22 cellular contexts compared by ENCODE assay signal in genomic region chr2:160339726-160340125, GRCh38.
"Had no signal": no experiment of that assay in that cellular context is flagged by ENCODE, and none has a peak within 500 bp of the region (broad histone marks: within the 10 kb centered on the region; RNA-seq: fewer than 3 reads in every experiment).

No MANE protein-coding gene starts in this region.

- H3K27ac ChIP-seq: colonic mucosa, tibial artery had no signal

- H3K9me3 Mint-ChIP-seq: activated B cell treated with CpG ODN at 0.5 μM for 24 hours; activated CD4-positive, alpha-beta memory T cell treated with anti-CD3 and anti-CD28 coated beads for 36 hours; activated naive CD4-positive, alpha-beta T cell treated with anti-CD3 and anti-CD28 coated beads, Interleukin-2, amount 50 U/mL, for 24 hours; endodermal cell; memory B cell; neural crest cell; stimulated activated naive CD8-positive, alpha-beta T cell treated with anti-CD3 and anti-CD28 coated beads, Interleukin-15, Interleukin-2, amounts not matched to agents 100 ng/mL and 50 ng/mL, for 24 hours had no signal

- H3K4me3 Mint-ChIP-seq: activated B cell treated with CpG ODN at 0.5 μM for 24 hours; activated CD4-positive, alpha-beta memory T cell treated with anti-CD3 and anti-CD28 coated beads for 36 hours; activated CD8-positive, alpha-beta memory T cell treated with anti-CD3 and anti-CD28 coated beads, Interleukin-2, amount 10 ng/mL, durations not matched to agents 7 days and 5 days; activated naive CD4-positive, alpha-beta T cell treated with anti-CD3 and anti-CD28 coated beads, Interleukin-2, amount 50 U/mL, for 24 hours; endodermal cell; memory B cell; neural crest cell; stimulated activated naive CD8-positive, alpha-beta T cell treated with anti-CD3 and anti-CD28 coated beads, Interleukin-15, Interleukin-2, amounts not matched to agents 100 ng/mL and 50 ng/mL, for 24 hours had no signal

- H3K27ac Mint-ChIP-seq: activated B cell treated with CpG ODN at 0.5 μM for 24 hours; activated CD4-positive, alpha-beta memory T cell treated with anti-CD3 and anti-CD28 coated beads for 36 hours; activated CD8-positive, alpha-beta memory T cell treated with anti-CD3 and anti-CD28 coated beads, Interleukin-2, amount 10 ng/mL, durations not matched to agents 7 days and 5 days; memory B cell had no signal

- H3K9me3 ChIP-seq: adrenal gland, colonic mucosa, heart left ventricle, tibial artery had no signal

- H3K27me3 ChIP-seq: adrenal gland, colonic mucosa, heart left ventricle, tibial artery had no signal

- H3K4me3 ChIP-seq: adrenal gland, colonic mucosa, heart left ventricle, tibial artery had no signal

- H3K36me3 Mint-ChIP-seq: activated CD4-positive, alpha-beta memory T cell treated with anti-CD3 and anti-CD28 coated beads for 36 hours had no signal

- FAIRE-seq: bronchial epithelial cell, islet of Langerhans, urothelium cell line had no signal

- H3K27me3 Mint-ChIP-seq: activated B cell treated with CpG ODN at 0.5 μM for 24 hours; activated CD4-positive, alpha-beta memory T cell treated with anti-CD3 and anti-CD28 coated beads for 36 hours; activated CD8-positive, alpha-beta memory T cell treated with anti-CD3 and anti-CD28 coated beads, Interleukin-2, amount 10 ng/mL, durations not matched to agents 7 days and 5 days; activated naive CD4-positive, alpha-beta T cell treated with anti-CD3 and anti-CD28 coated beads, Interleukin-2, amount 50 U/mL, for 24 hours; memory B cell; stimulated activated naive CD8-positive, alpha-beta T cell treated with anti-CD3 and anti-CD28 coated beads, Interleukin-15, Interleukin-2, amounts not matched to agents 100 ng/mL and 50 ng/mL, for 24 hours had no signal

- H3K4me1 ChIP-seq: colonic mucosa had no signal

- DNase-seq: activated B cell treated with CpG ODN at 0.5 μM for 24 hours; activated CD4-positive, alpha-beta memory T cell treated with anti-CD3 and anti-CD28 coated beads for 36 hours; activated CD4-positive, alpha-beta T cell treated with anti-CD3 and anti-CD28 coated beads for 4 hours; activated CD8-positive, alpha-beta memory T cell treated with anti-CD3 and anti-CD28 coated beads, Interleukin-2, amount 10 ng/mL, durations not matched to agents 7 days and 5 days; activated gamma-delta T cell; activated T-cell treated with anti-CD3 and anti-CD28 coated beads for 4 hours; adrenal gland; colonic mucosa; endodermal cell; heart left ventricle; occipital lobe; posterior cingulate gyrus; stimulated activated CD4-positive, alpha-beta T cell treated with anti-CD3 and anti-CD28 coated beads, Interleukin-4, amount 100 ng/mL, for 24 hours; T1000; tibial artery had no signal

- H3K36me3 ChIP-seq: adrenal gland, colonic mucosa, heart left ventricle, tibial artery had no signal

- ATAC-seq: activated CD8-positive, alpha-beta memory T cell treated with anti-CD3 and anti-CD28 coated beads, Interleukin-2, amount 10 ng/mL, durations not matched to agents 7 days and 5 days had no signal
